23 cellular contexts compared by ENCODE assay signal in the genomic region with DNA sequence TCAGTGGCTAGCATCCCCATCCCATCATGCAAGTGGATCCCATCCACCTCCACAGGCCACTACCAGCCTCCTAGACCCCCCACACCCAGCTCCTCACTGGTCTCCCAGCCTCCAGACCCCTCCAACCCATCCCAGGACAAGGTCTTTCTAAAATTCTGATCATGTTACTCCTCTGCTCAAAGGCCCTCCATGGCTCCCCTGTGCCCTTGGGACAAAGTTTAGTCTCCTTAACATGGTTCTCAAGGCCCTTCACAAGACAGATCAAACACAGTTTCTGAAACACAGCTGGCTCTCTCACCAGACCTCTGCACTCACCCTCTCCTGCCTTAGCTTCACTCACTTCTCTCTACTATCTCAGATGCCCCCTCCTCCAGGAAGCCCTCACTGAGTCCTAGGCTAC. TPM values are rescaled to one million over a fixed set of nuclear protein-coding genes. Genes with fewer than 3 reads are reported as not detected.
"Had no signal": no experiment of that assay in that cellular context is flagged by ENCODE, and none has a peak within 500 bp of the region (broad histone marks: within the 10 kb centered on the region; RNA-seq: fewer than 3 reads in every experiment).

No MANE protein-coding gene starts in this region.

- H3K4me3 ChIP-seq: MG63, SJCRH30 had no signal

- H3K27me3 ChIP-seq: MG63, SJCRH30 had no signal

- H3K9me3 ChIP-seq: MG63, SJCRH30 had no signal

- H3K27ac ChIP-seq: SJCRH30 had no signal

- H3K36me3 ChIP-seq: SJCRH30 had no signal

- DNase-seq: Karpas-422, KG1, MG63, NCI-H1092, NCI-H1105 treated with DMSO at 0.1 percent for 48 hours, NCI-H1417 treated with DMSO at 0.1 percent for 48 hours, NCI-H146, NCI-H187, NCI-H2029, NCI-H2081 treated with DMSO at 0.1 percent for 48 hours, NCI-H2171, NCI-H226, NCI-H446, NCI-H510A, NCI-H524 treated with DMSO at 0.1 percent for 48 hours, NCI-H69, NCI-H774, SHP77 treated with DMSO at 0.1 percent for 48 hours, SJCRH30 had no signal

- ATAC-seq: Panc1, Right ventricle myocardium inferior, SK-N-SH treated with all-trans-retinoic acid at 6 μM for 48 hours had no signal

RNA-seq across cellular contexts. Expression of gene CEACAM16, which starts 18.4 kb away (rescaled TPM):
- total RNA-seq: HT-29, Right ventricle myocardium inferior had no signal
